In genomic region chr2:42977236-42978174, GRCh38 we compare ENCODE assay signal across 13 cellular contexts.
DNase-seq lines count a peak whose midpoint lies in the region; ATAC-seq, FAIRE-seq and TF ChIP-seq lines count a peak whose summit lies in the region.
"Had no signal": no experiment of that assay in that cellular context is flagged by ENCODE, and none has a peak within 500 bp of the region (broad histone marks: within the 10 kb centered on the region; RNA-seq: fewer than 3 reads in every experiment).

No MANE protein-coding gene starts in this region.

- peaks cover 8% of the 10 kb centered on the region for H3K4me1 ChIP-seq in CD8-positive, alpha-beta T cell (ENCODE audit: insufficient read depth, low read length)
- H3K4me1 ChIP-seq in HepG2 (ENCODE audit: insufficient read depth, low read length): peaks cover 98% of the 10 kb centered on the region
- H3K4me1 ChIP-seq in prostate gland (replicated peaks): no peaks in the 10 kb centered on the region
- H3K4me1 ChIP-seq in BE2C: 0 out of 2 replicates have a peak, but pooled peaks cover 2% of the 10 kb centered on the region

- WGBS in HepG2 (ENCODE audit: low lambda C conversion rate): 93% methylated on average over 12 of the region's 12 CpGs
- 58% methylated on average over 12 of the region's 12 CpGs for WGBS in prostate gland

- CTCF ChIA-PET in CD8-positive, alpha-beta T cell (lab: Charles Lee): interaction anchor here (0.6 to 6.0 kb wide), 6 partner anchors 31 to 612 kb away, joined by 3 to 82 read pairs (median 4); partner anchors contain the start of gene ZFP36L2
- CTCF ChIA-PET in HepG2 (lab: Yijun Ruan, JAX; ENCODE audit: low intra/inter-chr PET ratio, low total read pairs): no interaction called here

- intact Hi-C loops in CD8-positive, alpha-beta T cell (cut with DNase I, micrococcal nuclease): loop anchor here in 1 of 2 experiments (5.0 kb wide), 2 partner anchors 150 to 180 kb away; no protein-coding TSS in a partner anchor
- intact Hi-C loops in HepG2 (cut with micrococcal nuclease; ENCODE audit: unreplicated experiment) (loop anchor here (2.0 to 10.0 kb wide), 4 partner anchors 110 to 507 kb away; no protein-coding TSS in a partner anchor), prostate gland (cut with DNase I) (loop anchor here (5.0 kb wide), 1 partner anchor 45 kb away; no protein-coding TSS in a partner anchor)

- H3K9me3 ChIP-seq in CD8-positive, alpha-beta T cell (ENCODE audit: low read length): no peaks in the 10 kb centered on the region
- no peaks in the 10 kb centered on the region for H3K9me3 ChIP-seq in HepG2 (ENCODE audit: low read length)
- no peaks in the 10 kb centered on the region for H3K9me3 ChIP-seq in prostate gland
- peaks cover 3% of the 10 kb centered on the region for H3K9me3 ChIP-seq in BE2C

- H3K4me2 ChIP-seq in HepG2 (ENCODE audit: low read depth, low read length): peak overlapping the region; percentile 79

- FAIRE-seq in HepG2 (lab: Jason Lieb, UNC): no peak

- H3K36me3 Mint-ChIP-seq in CD8-positive, alpha-beta T cell: no peaks in the 10 kb centered on the region
- H3K36me3 Mint-ChIP-seq in activated T-cell treated with anti-CD3 and anti-CD28 coated beads, Interleukin-2, amount 50 U/mL, for 4 hours (ENCODE audit: insufficient read depth): no peaks in the 10 kb centered on the region

- H3K27me3 Mint-ChIP-seq in CD8-positive, alpha-beta T cell (ENCODE audit: low read depth): no peaks in the 10 kb centered on the region
- no peaks in the 10 kb centered on the region for H3K27me3 Mint-ChIP-seq in activated T-cell treated with anti-CD3 and anti-CD28 coated beads, Interleukin-2, amount 50 U/mL, for 4 hours (ENCODE audit: low read depth)

- H3K9ac ChIP-seq in HepG2 (ENCODE audit: insufficient read depth, low read depth, low read length): peak overlapping the region; percentile 61

- H3K27ac Mint-ChIP-seq in CD8-positive, alpha-beta T cell: no peak overlapping the region

- no peak overlapping the region for H2AFZ ChIP-seq in HepG2 (ENCODE audit: low read length)

- in situ Hi-C loops in HepG2 (cut with HindIII; ENCODE audit: extremely low pct_ligation_motif_present, low pct_unique_long_range_greater_than_20kb): loop anchor here (5.0 kb wide), 3 partner anchors 45 to 250 kb away; partner anchors contain the start of gene ZFP36L2

- H3K27ac ChIP-seq in CD8-positive, alpha-beta T cell (ENCODE audit: low read depth, low read length): no peak overlapping the region
- H3K27ac ChIP-seq in HepG2 (ENCODE audit: extremely low read length, insufficient read depth, low read length): peak overlapping the region; percentile 93
- H3K27ac ChIP-seq in prostate gland: peak overlapping the region in 1 of 2 donors; percentile 24

- no peak for DNase-seq in CD8-positive, alpha-beta T cell
- DNase-seq in NB4 (ENCODE audit: low read depth): peak; percentile 73
- DNase-seq in HepG2 (ENCODE audit: low spot score): no peak
- DNase-seq in prostate gland (ENCODE audit: low spot score): peak; percentile 34
- DNase-seq in activated T-cell treated with anti-CD3 and anti-CD28 coated beads, Interleukin-2, amount 50 U/mL, for 4 hours: no peak
- DNase-seq in BE2C: no peak
- no peak for DNase-seq in dermis blood vessel endothelial cell
- no peak for DNase-seq in activated T-cell treated with anti-CD3 and anti-CD28 coated beads for 4 hours
- DNase-seq: activated CD4-positive, alpha-beta T cell treated with anti-CD3 and anti-CD28 coated beads, Interleukin-2, amount 50 U/mL, for 48 hours; effector CD4-positive, alpha-beta T cell; NCI-H2171; SIG-M5; T-helper 9 cell had no signal

- H3K4me3 ChIP-seq in CD8-positive, alpha-beta T cell (ENCODE audit: low read depth, low read length): no peak overlapping the region
- H3K4me3 ChIP-seq in NB4 (ENCODE audit: low read depth, low read length) (no peak overlapping the region), HepG2 (replicated peaks in 1 of 3; ENCODE audit: insufficient read depth in 1 of 3, low read depth in 2 of 3, low read length in 3 of 3) (0 out of 6 replicates have a peak overlapping the region, but pooled peaks of 1 of the 3 experiments have one; percentile 25), prostate gland (no peak overlapping the region), BE2C (ENCODE audit: low read depth, low read length) (no peak overlapping the region)

- TF ChIP-seq CTCF in CD8-positive, alpha-beta T cell (IDR thresholded peaks at IDR 0.05): no peak
- TF ChIP-seq CTCF in NB4 (IDR thresholded peaks at IDR 0.05; ENCODE audit: low read depth, low read length) (no peak), HepG2 (CRISPR knock-in tag; IDR thresholded peaks at IDR 0.05) (no peak), prostate gland (IDR thresholded peaks at IDR 0.05) (no peak), BE2C (IDR thresholded peaks at IDR 0.05; ENCODE audit: low read depth, low read length) (no peak)

- TF ChIP-seq POLR2A in NB4 (IDR thresholded peaks at IDR 0.05; ENCODE audit: extremely low read depth, insufficient read length) (no peak), HepG2 (IDR thresholded peaks at IDR 0.05; ENCODE audit: insufficient read depth in 1 of 2, low read depth in 2 of 2, low read length in 2 of 2) (no peak), prostate gland (IDR thresholded peaks at IDR 0.05) (no peak)

- H3K27me3 ChIP-seq in CD8-positive, alpha-beta T cell (ENCODE audit: insufficient read depth, low read length): no peaks in the 10 kb centered on the region
- H3K27me3 ChIP-seq in HepG2 (ENCODE audit: control insufficient read depth in 1 of 2, insufficient read depth in 2 of 2, low read length in 2 of 2): no peaks in the 10 kb centered on the region
- no peaks in the 10 kb centered on the region for H3K27me3 ChIP-seq in prostate gland (replicated peaks; ENCODE audit: insufficient read depth)
- H3K27me3 ChIP-seq in BE2C: no peaks in the 10 kb centered on the region

- no peaks in the 10 kb centered on the region for H4K20me1 ChIP-seq in HepG2 (ENCODE audit: insufficient read depth, low read length)

- POLR2A ChIA-PET in CD8-positive, alpha-beta T cell (lab: Charles Lee): interaction anchor here (1.1 kb wide), 1 partner anchor 252 kb away, joined by 3 read pairs; no protein-coding TSS in a partner anchor
- POLR2A ChIA-PET in HepG2 (lab: Yijun Ruan, JAX): interaction anchor here (0.6 to 12.9 kb wide), 46 partner anchors 11 to 486 kb away, joined by 3 to 555 read pairs (median 7); partner anchors contain the start of genes HAAO and ZFP36L2

- no TSS peak for BruUV-seq in HepG2 (replicated peaks; lab: Mats Ljungman, UMichigan)

- no peak for TF ChIP-seq RAD21 in HepG2 (CRISPR knock-in tag; IDR thresholded peaks at IDR 0.05)

- peak; percentile 54 for ATAC-seq in CD8-positive, alpha-beta T cell
- no peak for ATAC-seq in HepG2
- ATAC-seq in activated T-cell treated with anti-CD3 and anti-CD28 coated beads, Interleukin-2, amount 50 U/mL, for 4 hours: no peak

- H3K36me3 ChIP-seq in CD8-positive, alpha-beta T cell (ENCODE audit: insufficient read depth, low read length): no peaks in the 10 kb centered on the region
- H3K36me3 ChIP-seq in HepG2 (replicated peaks in 1 of 2; ENCODE audit: control insufficient read depth in 1 of 2, insufficient read depth in 2 of 2, low read length in 2 of 2): no peaks in the 10 kb centered on the region
- H3K36me3 ChIP-seq in prostate gland: no peaks in the 10 kb centered on the region
- no peaks in the 10 kb centered on the region for H3K36me3 ChIP-seq in BE2C

- H3K4me3 Mint-ChIP-seq in CD8-positive, alpha-beta T cell: no peak overlapping the region
- no peak overlapping the region for H3K4me3 Mint-ChIP-seq in activated T-cell treated with anti-CD3 and anti-CD28 coated beads, Interleukin-2, amount 50 U/mL, for 4 hours

- no peak for TF ChIP-seq EP300 in HepG2 (IDR thresholded peaks at IDR 0.05; ENCODE audit: low read depth in 2 of 2, low read length in 2 of 2)
- no peak for TF ChIP-seq EP300 in HepG2 (CRISPR knock-in tag; IDR thresholded peaks at IDR 0.05; ENCODE audit: borderline replicate concordance)

- H3K9me3 Mint-ChIP-seq in CD8-positive, alpha-beta T cell: no peaks in the 10 kb centered on the region
- no peaks in the 10 kb centered on the region for H3K9me3 Mint-ChIP-seq in activated T-cell treated with anti-CD3 and anti-CD28 coated beads, Interleukin-2, amount 50 U/mL, for 4 hours

- H3K4me1 Mint-ChIP-seq in CD8-positive, alpha-beta T cell (ENCODE audit: low read depth): peaks cover 15% of the 10 kb centered on the region
- peaks cover 2% of the 10 kb centered on the region for H3K4me1 Mint-ChIP-seq in activated T-cell treated with anti-CD3 and anti-CD28 coated beads, Interleukin-2, amount 50 U/mL, for 4 hours (ENCODE audit: low read depth)

- no peaks in the 10 kb centered on the region for H3K79me2 ChIP-seq in HepG2 (ENCODE audit: insufficient read depth, low read length)

TF ChIP-seq in HepG2, 621 proteins besides CTCF, POLR2A, EP300 and RAD21 (continues in another document):
- TF ChIP-seq NFIB (CRISPR knock-in tag; IDR thresholded peaks at IDR 0.05; ENCODE audit: borderline replicate concordance) (0 out of 2 replicates have a peak, but pooled peaks have one; percentile 67), ZNF496 (CRISPR knock-in tag; IDR thresholded peaks at IDR 0.05; ENCODE audit: insufficient replicate concordance) (no peak), TAF1 (CRISPR knock-in tag; IDR thresholded peaks at IDR 0.05) (no peak), ZIK1 (CRISPR knock-in tag; IDR thresholded peaks at IDR 0.05; ENCODE audit: borderline replicate concordance, low read depth) (no peak), ZC3H4 (CRISPR knock-in tag; IDR thresholded peaks at IDR 0.05; ENCODE audit: borderline replicate concordance) (peak; percentile 81; the same call in 1 of the 2 replicates), ZSCAN12 (CRISPR knock-in tag; IDR thresholded peaks at IDR 0.05) (no peak), RBM22 (optimal IDR thresholded peaks at IDR 0.05; ENCODE audit: low read length) (peak; percentile 20), MBD4 (IDR thresholded peaks at IDR 0.05; ENCODE audit: borderline replicate concordance, low read length) (no peak), RARA (CRISPR knock-in tag; IDR thresholded peaks at IDR 0.05) (no peak), ZNF274 (CRISPR knock-in tag; IDR thresholded peaks at IDR 0.05) (peak; percentile 24; the same call in 1 of the 2 replicates), TCF12 (IDR thresholded peaks at IDR 0.05) (no peak), TCF12 (CRISPR knock-in tag; IDR thresholded peaks at IDR 0.05) (no peak), TOPORS (CRISPR knock-in tag; IDR thresholded peaks at IDR 0.05) (no peak)

Comparison
In these comparisons a context has a peak if more than half of its experiments do, and no peak if none do; other contexts are left out.
1. DNase-seq: peak in NB4 (single experiment) and prostate gland (single experiment); none in CD8-positive, alpha-beta T cell (0 of 7), HepG2 (single experiment), activated T-cell treated with anti-CD3 and anti-CD28 coated beads, Interleukin-2, amount 50 U/mL, for 4 hours (single experiment), BE2C (single experiment), dermis blood vessel endothelial cell (single experiment) and activated T-cell treated with anti-CD3 and anti-CD28 coated beads for 4 hours (single experiment).